Comparison of ENCODE assay signal across 26 cellular contexts in the genomic region with DNA sequence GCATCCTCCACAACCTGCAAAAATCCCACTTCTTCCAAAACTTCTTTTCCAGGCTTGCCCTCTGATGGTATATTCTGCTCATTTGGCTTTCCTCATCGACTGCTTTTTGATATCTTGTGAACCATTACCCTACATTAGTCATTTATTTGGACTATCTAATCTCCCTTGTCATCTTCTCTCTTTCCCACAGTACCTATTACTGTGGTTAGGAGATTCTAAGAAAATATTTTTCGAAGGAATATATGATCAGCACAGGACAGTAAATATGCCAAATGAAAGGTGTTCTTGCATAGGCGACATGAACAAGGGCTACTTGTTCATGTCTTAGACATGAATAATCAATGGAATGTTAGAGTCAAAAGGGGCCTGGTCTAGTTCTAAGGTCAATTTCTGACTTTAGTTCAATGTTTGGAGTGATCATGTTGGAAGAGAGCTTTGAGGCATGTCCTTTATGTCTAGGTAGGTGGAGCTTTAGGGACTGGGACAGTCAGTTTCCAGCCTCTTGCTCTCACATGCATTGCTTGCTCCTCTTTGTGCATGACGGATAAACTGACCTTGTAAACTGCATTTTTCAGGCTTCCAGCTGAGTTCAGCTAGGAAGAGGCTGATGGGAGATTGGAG.
"Had no signal": no experiment of that assay in that cellular context is flagged by ENCODE, and none has a peak within 500 bp of the region (broad histone marks: within the 10 kb centered on the region; RNA-seq: fewer than 3 reads in every experiment).

No MANE protein-coding gene starts in this region.

- H3K4me3 ChIP-seq: hepatocyte, left ventricle myocardium inferior, lung, mucosa of descending colon, pancreas, psoas muscle, right atrium auricular region, skin epidermis, stomach, suprapubic skin, thoracic aorta, tibial artery, upper lobe of right lung had no signal

- DNase-seq: islet precursor cell; left ventricle myocardium inferior; midbrain; mucosa of descending colon; naive thymus-derived CD4-positive, alpha-beta T cell; nucleus accumbens; pancreas; psoas muscle; stimulated activated CD4-positive, alpha-beta T cell treated with anti-CD3 and anti-CD28 coated beads, Interleukin-12 subunit alpha, Interleukin-12 subunit beta, amount 100 ng/mL, for 4 hours; stimulated activated CD4-positive, alpha-beta T cell treated with anti-CD3 and anti-CD28 coated beads, Interleukin-15, amount 100 ng/mL, for 24 hours; stimulated activated CD4-positive, alpha-beta T cell treated with anti-CD3 and anti-CD28 coated beads, Interleukin-2, amount 100 ng/mL, for 24 hours; stimulated activated CD4-positive, alpha-beta T cell treated with anti-CD3 and anti-CD28 coated beads, Interleukin-4, amount 100 ng/mL, for 1 hour; stimulated activated naive B cell treated with anti-CD40 and anti-IgM and Interleukin-4, amounts not matched to agents 10 μg/mL and 1 μg/mL and 100 μg/mL, for 72 hours; stimulated activated naive CD8-positive, alpha-beta T cell treated with anti-CD3 and anti-CD28 coated beads, Interleukin-15, Interleukin-2, amounts not matched to agents 100 U/mL and 50 U/mL, for 24 hours; stomach; tibial artery; trophoblast cell; upper lobe of right lung had no signal

- H3K27me3 ChIP-seq: hepatocyte, pancreas, right atrium auricular region, stomach, suprapubic skin, tibial artery, upper lobe of right lung had no signal

- ATAC-seq: mucosa of descending colon; naive thymus-derived CD4-positive, alpha-beta T cell; natural killer cell treated with Interleukin-12 subunit alpha and Interleukin-12 subunit beta and Interleukin-15 and Interleukin-18, amount 100 ng/mL, for 72 hours; pancreas; psoas muscle; sciatic nerve; stimulated activated naive B cell treated with anti-CD40 and anti-IgM and Interleukin-4, amounts not matched to agents 10 μg/mL and 1 μg/mL and 100 μg/mL, for 72 hours; stimulated activated naive CD8-positive, alpha-beta T cell treated with anti-CD3 and anti-CD28 coated beads, Interleukin-15, Interleukin-2, amounts not matched to agents 100 U/mL and 50 U/mL, for 24 hours; upper lobe of right lung had no signal

- H3K27ac ChIP-seq: hepatocyte, left ventricle myocardium inferior, pancreas, psoas muscle, right atrium auricular region, skin epidermis, stomach, suprapubic skin, thoracic aorta, tibial artery, upper lobe of right lung had no signal

- H3K36me3 ChIP-seq: left ventricle myocardium inferior, pancreas, right atrium auricular region, stomach, suprapubic skin, thoracic aorta, tibial artery, upper lobe of right lung had no signal

- H3K4me1 ChIP-seq: left ventricle myocardium inferior, pancreas, psoas muscle, right atrium auricular region, stomach, suprapubic skin, tibial artery, upper lobe of right lung had no signal

- H3K9me3 ChIP-seq: left ventricle myocardium inferior, mucosa of descending colon, pancreas, psoas muscle, right atrium auricular region, stomach, suprapubic skin, thoracic aorta, tibial artery, upper lobe of right lung had no signal
